4 cellular contexts compared by ENCODE assay signal in the genomic region with DNA sequence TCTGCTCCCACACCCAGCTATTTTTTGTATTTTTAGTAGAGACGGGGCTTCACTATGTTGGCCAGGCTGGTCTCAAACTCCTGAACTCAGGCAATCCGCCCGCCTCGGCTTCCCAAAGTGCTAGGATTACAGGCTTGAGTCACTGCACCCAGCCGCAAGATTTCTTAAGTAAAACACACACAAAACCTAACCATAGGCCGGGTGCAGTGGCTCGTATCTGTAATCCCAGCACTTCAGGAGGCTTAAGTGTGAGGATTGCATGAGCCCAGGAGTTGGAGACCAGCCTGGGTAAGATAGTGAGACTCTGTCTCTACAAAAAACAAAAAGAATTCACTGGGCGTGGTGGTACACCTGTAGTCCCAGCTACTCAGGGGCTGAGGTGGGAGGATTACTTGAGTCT. TPM values are rescaled to one million over a fixed set of nuclear protein-coding genes. Genes with fewer than 3 reads are reported as not detected.
"Had no signal": no experiment of that assay in that cellular context is flagged by ENCODE, and none has a peak within 500 bp of the region (broad histone marks: within the 10 kb centered on the region; RNA-seq: fewer than 3 reads in every experiment).

No MANE protein-coding gene starts in this region.

RNA-seq across cellular contexts. Expression of a gene that starts 29.8 kb away (rescaled TPM):
- total RNA-seq: ascending aorta had no signal

RNA-seq across cellular contexts. Expression of a gene that starts 51.5 kb away (rescaled TPM):
- total RNA-seq: activated B cell treated with CpG ODN at 0.5 μM for 24 hours; bronchial epithelial cell; T-helper 2 cell treated with Interferon-gamma antibody and Interleukin-4, amounts not matched to agents 100 ng/mL and 5 ng/mL, for 36 hours had no signal
